Comparison of ENCODE assay signal across 13 cellular contexts in the genomic region with DNA sequence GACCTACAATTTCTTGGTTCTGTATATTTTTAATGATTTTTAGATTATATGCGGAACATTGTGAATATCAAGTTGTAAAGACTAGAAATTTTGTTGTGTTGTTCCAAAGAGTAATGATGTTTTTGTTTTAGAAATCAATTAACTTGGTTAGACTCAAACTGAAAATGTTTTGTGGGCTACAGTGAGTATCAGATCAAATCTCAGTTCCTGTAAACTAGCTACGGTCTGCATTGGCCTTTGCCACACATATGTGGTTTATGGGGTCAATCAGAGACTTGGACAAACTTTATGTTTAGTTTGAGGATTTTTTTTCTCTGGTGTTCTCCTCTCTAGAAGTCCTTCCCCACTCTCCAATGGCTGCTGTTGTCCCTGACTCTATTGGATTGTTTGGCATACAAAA.
A peak's percentile ranks its signal among the peaks of the same experiment; 100 is the strongest.
DNase-seq lines count a peak whose midpoint lies in the region; ATAC-seq and TF ChIP-seq lines count a peak whose summit lies in the region.
"Had no signal": no experiment of that assay in that cellular context is flagged by ENCODE, and none has a peak within 500 bp of the region (broad histone marks: within the 10 kb centered on the region; RNA-seq: fewer than 3 reads in every experiment).

No MANE protein-coding gene starts in this region.

- H4K20me1 ChIP-seq in GM23338 (replicated peaks; ENCODE audit: insufficient read depth): no peaks in the 10 kb centered on the region

- no peaks in the 10 kb centered on the region for H3F3A ChIP-seq in GM23338 (replicated peaks; ENCODE audit: low read depth)

- ATAC-seq in GM19324 (IDR thresholded peaks at IDR 0.05; ENCODE audit: low FRiP score, unreplicated experiment): peak; percentile 76
- no peak for ATAC-seq in GM23338
- peak; percentile 98 for ATAC-seq in HG03108 (IDR thresholded peaks at IDR 0.05; ENCODE audit: unreplicated experiment)
- ATAC-seq in activated CD4-positive, CD25-positive, alpha-beta regulatory T cell treated with anti-CD3 and anti-CD28 coated beads, Interleukin-2, amount 50 U/mL, for 24 hours: no peak
- no peak for ATAC-seq in sciatic nerve

- peak; percentile 18 for DNase-seq in GM10248 (ENCODE audit: extremely low spot score)
- DNase-seq in GM23338 (ENCODE audit: low spot score): no peak
- no peak for DNase-seq in sciatic nerve (ENCODE audit: low spot score)
- no peak for DNase-seq in iPS-NIHi7 (ENCODE audit: extremely low spot score)
- DNase-seq in activated CD4-positive, alpha-beta memory T cell treated with anti-CD3 and anti-CD28 coated beads for 36 hours: no peak
- DNase-seq: activated T-cell treated with anti-CD3 and anti-CD28 coated beads for 4 hours, Calu3, foreskin fibroblast, islet precursor cell, NCI-H82 had no signal

- H3K4me1 ChIP-seq in GM23338 (ENCODE audit: insufficient read depth): peaks cover 5% of the 10 kb centered on the region; the same call in 1 of the 2 replicates

- H3K4me3 ChIP-seq in GM23338: no peak overlapping the region

- H3K36me3 ChIP-seq in GM23338 (ENCODE audit: insufficient read depth): no peaks in the 10 kb centered on the region

- H3K36me3 Mint-ChIP-seq in GM23338 (ENCODE audit: low read depth): no peaks in the 10 kb centered on the region
- no peaks in the 10 kb centered on the region for H3K36me3 Mint-ChIP-seq in activated CD4-positive, alpha-beta memory T cell treated with anti-CD3 and anti-CD28 coated beads for 36 hours

- H3K27ac ChIP-seq in GM23338 (ENCODE audit: low read depth): no peak overlapping the region

- CTCF ChIA-PET in GM10248 (lab: Yijun Ruan, JAX): no interaction called here
- CTCF ChIA-PET in activated CD4-positive, alpha-beta memory T cell treated with anti-CD3 and anti-CD28 coated beads for 36 hours (lab: Charles Lee): no interaction called here

- H3K4me2 ChIP-seq in GM23338: no peak overlapping the region

- intact Hi-C loops in sciatic nerve (cut with DNase I): no loop called here
- intact Hi-C loops in activated CD4-positive, alpha-beta memory T cell treated with anti-CD3 and anti-CD28 coated beads for 36 hours (cut with micrococcal nuclease): no loop called here

- no peaks in the 10 kb centered on the region for H3K9me3 Mint-ChIP-seq in GM23338
- no peaks in the 10 kb centered on the region for H3K9me3 Mint-ChIP-seq in activated CD4-positive, alpha-beta memory T cell treated with anti-CD3 and anti-CD28 coated beads for 36 hours

- peaks cover 3% of the 10 kb centered on the region; the same call in 1 of the 3 replicates for H3K4me1 Mint-ChIP-seq in GM23338
- no peaks in the 10 kb centered on the region for H3K4me1 Mint-ChIP-seq in activated CD4-positive, alpha-beta memory T cell treated with anti-CD3 and anti-CD28 coated beads for 36 hours (ENCODE audit: low read depth)

- H3K79me2 ChIP-seq in GM23338 (replicated peaks; ENCODE audit: insufficient read depth): no peaks in the 10 kb centered on the region

- H3K9me2 ChIP-seq in GM23338 (ENCODE audit: insufficient read depth): no peaks in the 10 kb centered on the region

- POLR2A ChIA-PET in GM10248 (lab: Yijun Ruan, JAX): no interaction called here
- POLR2A ChIA-PET in activated CD4-positive, alpha-beta memory T cell treated with anti-CD3 and anti-CD28 coated beads for 36 hours (lab: Charles Lee): no interaction called here

- no peak overlapping the region for H3K4me3 Mint-ChIP-seq in GM23338
- H3K4me3 Mint-ChIP-seq in activated CD4-positive, alpha-beta memory T cell treated with anti-CD3 and anti-CD28 coated beads for 36 hours: no peak overlapping the region

- H3K27me3 ChIP-seq in GM23338 (ENCODE audit: insufficient read depth): no peaks in the 10 kb centered on the region

- TF ChIP-seq CTCF in GM10248 (IDR thresholded peaks at IDR 0.05; ENCODE audit: control extremely low read depth, extremely low read depth, low read depth, missing control alignments): no peak
- TF ChIP-seq CTCF in GM23338 (conservative IDR thresholded peaks at IDR 0.05; ENCODE audit: low read depth in 2 of 2): no peak

- peak overlapping the region; percentile 85 for H2AFZ ChIP-seq in GM23338

- no peak overlapping the region for H3K27ac Mint-ChIP-seq in GM23338
- H3K27ac Mint-ChIP-seq in activated CD4-positive, alpha-beta memory T cell treated with anti-CD3 and anti-CD28 coated beads for 36 hours: no peak overlapping the region

- peaks cover 1% of the 10 kb centered on the region for H3K27me3 Mint-ChIP-seq in GM23338 (ENCODE audit: insufficient read depth, low read depth, poor library complexity)
- H3K27me3 Mint-ChIP-seq in activated CD4-positive, alpha-beta memory T cell treated with anti-CD3 and anti-CD28 coated beads for 36 hours: no peaks in the 10 kb centered on the region

TF ChIP-seq in GM23338, 12 proteins besides CTCF, POLR2A, EP300 and RAD21:
- TF ChIP-seq EZH2phosphoT487 (IDR thresholded peaks at IDR 0.05; ENCODE audit: unreplicated experiment) (no peak), ETS1 (IDR thresholded peaks at IDR 0.05) (no peak)

Comparison
In these comparisons a context has a peak if more than half of its experiments do, and no peak if none do; other contexts are left out.
1. ATAC-seq: peak in GM19324 (single experiment) and HG03108 (single experiment); none in GM23338 (single experiment), activated CD4-positive, CD25-positive, alpha-beta regulatory T cell treated with anti-CD3 and anti-CD28 coated beads, Interleukin-2, amount 50 U/mL, for 24 hours (0 of 2) and sciatic nerve (single experiment).